In the genomic region with DNA sequence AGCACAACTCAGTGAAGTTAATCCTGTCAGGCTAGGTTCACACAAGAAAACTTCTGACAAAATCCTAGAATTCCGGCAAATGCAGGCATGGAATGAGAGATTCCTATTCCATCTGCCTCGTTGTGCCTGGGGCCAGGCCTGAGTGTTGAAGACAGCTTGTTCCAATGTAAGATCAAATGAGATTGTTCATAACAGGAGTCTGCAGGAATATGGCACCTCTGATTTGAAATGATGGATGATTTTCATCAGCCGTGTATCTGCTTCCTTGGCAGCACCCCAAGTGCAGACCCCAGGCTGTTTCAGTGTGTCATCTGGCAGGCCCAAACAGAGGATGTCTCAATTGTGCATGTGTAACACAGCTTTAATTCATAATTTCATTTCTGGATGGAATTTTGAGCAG, we compare ENCODE assay signal across 16 cellular contexts. TPM values are rescaled to one million over a fixed set of nuclear protein-coding genes. Genes with fewer than 3 reads are reported as not detected.
DNase-seq lines count a peak whose midpoint lies in the region; ATAC-seq, FAIRE-seq and TF ChIP-seq lines count a peak whose summit lies in the region.
"Had no signal": no experiment of that assay in that cellular context is flagged by ENCODE, and none has a peak within 500 bp of the region (broad histone marks: within the 10 kb centered on the region; RNA-seq: fewer than 3 reads in every experiment).

No MANE protein-coding gene starts in this region.

- no peak overlapping the region for H3K18ac ChIP-seq in H1 (ENCODE audit: extremely low read depth, low read length)
- no peak overlapping the region for H3K18ac ChIP-seq in mesenchymal stem cell (ENCODE audit: low read depth in 1 of 2, low read length in 2 of 2)

- no peak for TF ChIP-seq POLR2A in H1 (IDR thresholded peaks at IDR 0.05; ENCODE audit: control extremely low read depth in 1 of 2, low read depth in 2 of 2, low read length in 2 of 2)

- H3K36me3 ChIP-seq in GM23248 (ENCODE audit: low read depth), result no peaks in the 10 kb centered on the region
- H3K36me3 ChIP-seq in H1 (ENCODE audit: control insufficient read depth in 2 of 4, insufficient read depth in 4 of 4, low read length in 3 of 4), result no peaks in the 10 kb centered on the region
- H3K36me3 ChIP-seq in mesenchymal stem cell (ENCODE audit: control insufficient read depth in 1 of 2, insufficient read depth in 2 of 2, low read depth in 1 of 2, low read length in 2 of 2), result no peaks in the 10 kb centered on the region
- H3K36me3 ChIP-seq: SJCRH30 had no signal

- no peak overlapping the region for H3K56ac ChIP-seq in H1 (replicated peaks; ENCODE audit: insufficient read length, low read depth, low read length)

- H4K5ac ChIP-seq in H1 (ENCODE audit: insufficient read length, low read depth, low read length), result no peak overlapping the region

- no peak overlapping the region for H3K14ac ChIP-seq in H1 (ENCODE audit: insufficient read length)
- no peak overlapping the region for H3K14ac ChIP-seq in mesenchymal stem cell (ENCODE audit: low read length in 2 of 2)

- peaks cover 29% of the 10 kb centered on the region for H3F3A ChIP-seq in GM23248 (ENCODE audit: insufficient read depth)

- no peak overlapping the region for H2BK5ac ChIP-seq in H1 (ENCODE audit: low read depth, low read length)
- no peak overlapping the region for H2BK5ac ChIP-seq in mesenchymal stem cell (ENCODE audit: low read depth, low read length, poor library complexity, severe bottlenecking)

- no peak for TF ChIP-seq CTCF in H1 (IDR thresholded peaks at IDR 0.05; ENCODE audit: control extremely low read depth in 1 of 3, insufficient read depth in 1 of 3, low read depth in 1 of 3, low read length in 3 of 3)

- 93 to 94% methylated on average over 3 of the region's 3 CpGs for WGBS in GM23248 (ENCODE audit: low coverage in 1 of 2, low lambda C conversion rate in 2 of 2, missing lambda C conversion rate in 2 of 2), 2 experiments
- 77% methylated on average over 3 of the region's 3 CpGs; no CpG with 5 or more reads in 1 of the 2 experiments for WGBS in H1 (ENCODE audit: extremely low coverage in 1 of 2, insufficient coverage in 1 of 2, insufficient read length in 1 of 2, insufficient replicate concordance in 2 of 2, low coverage in 1 of 2, low lambda C conversion rate in 2 of 2, missing lambda C conversion rate in 1 of 2), 2 experiments
- 81% methylated on average over 3 of the region's 3 CpGs for WGBS in mesenchymal stem cell

- H3K9ac ChIP-seq in GM23248, result no peak overlapping the region
- no peak overlapping the region for H3K9ac ChIP-seq in H1 (replicated peaks in 1 of 4; ENCODE audit: extremely low read depth in 1 of 4, low read depth in 3 of 4, low read length in 3 of 4)
- H3K9ac ChIP-seq in mesenchymal stem cell (ENCODE audit: low read length), result no peak overlapping the region

- H3K4me1 ChIP-seq in GM23248 (ENCODE audit: insufficient read depth), result peaks cover 32% of the 10 kb centered on the region
- H3K4me1 ChIP-seq in H1 (replicated peaks in 1 of 4; ENCODE audit: control insufficient read depth in 3 of 4, insufficient read depth in 4 of 4, low read length in 3 of 4), result peaks cover 0 to 10% (median 7%) of the 10 kb centered on the region in 4 experiments; a peak in 5 of 7 replicates
- peaks cover 11% of the 10 kb centered on the region for H3K4me1 ChIP-seq in mesenchymal stem cell (ENCODE audit: control insufficient read depth, insufficient read depth, low read depth, low read length)

- H3K9me3 ChIP-seq in GM23248 (ENCODE audit: low read depth) (no peaks in the 10 kb centered on the region), H1 (ENCODE audit: insufficient read depth in 2 of 2, low read depth in 1 of 2, low read length in 1 of 2) (no peaks in the 10 kb centered on the region), mesenchymal stem cell (ENCODE audit: control insufficient read depth, low read length) (no peaks in the 10 kb centered on the region)
- H3K9me3 ChIP-seq: SJCRH30 had no signal

- POLR2A ChIA-PET in H1 (lab: Charles Lee; ENCODE audit: partially characterized antibody), result no interaction called here

- H2AK5ac ChIP-seq in H1 (ENCODE audit: low read depth, low read length) (no peak overlapping the region), mesenchymal stem cell (ENCODE audit: low read length, severe bottlenecking) (no peak overlapping the region)

- H3K23ac ChIP-seq in H1 (ENCODE audit: insufficient read length) (no peak overlapping the region), mesenchymal stem cell (ENCODE audit: low read length in 2 of 2) (no peak overlapping the region)

- in situ Hi-C loops in GM23248 (cut with MboI), result loop anchor here (10.0 kb wide), 1 partner anchor 406 kb away; no protein-coding TSS in a partner anchor

- H3K4ac ChIP-seq in H1 (replicated peaks; ENCODE audit: insufficient read length, low read depth, low read length) (no peak overlapping the region), mesenchymal stem cell (ENCODE audit: low read depth in 1 of 2, low read length in 2 of 2) (no peak overlapping the region)

- CTCF ChIA-PET in H1 (lab: Charles Lee; ENCODE audit: partially characterized antibody), result interaction anchor here (1.3 to 3.0 kb wide), 3 partner anchors 25 to 421 kb away, joined by 3 to 19 read pairs (median 7); a partner anchor contains a TSS

- peak overlapping the region; percentile 9; the same call in 1 of the 2 replicates for H2AFZ ChIP-seq in GM23248
- H2AFZ ChIP-seq in H1 (ENCODE audit: low read length), result no peak overlapping the region
- no peak overlapping the region for H2AFZ ChIP-seq in mesenchymal stem cell (ENCODE audit: low read depth, low read length)
- H2AFZ ChIP-seq: GM23338 had no signal

- FAIRE-seq in H1 (lab: Jason Lieb, UNC), result no peak
- FAIRE-seq: G401.6, K562 had no signal

- no peak for ATAC-seq in GM19452 (IDR thresholded peaks at IDR 0.05; ENCODE audit: unreplicated experiment)
- ATAC-seq: GM23338, K562, PC-3 had no signal

- H3K27me3 ChIP-seq in GM23248 (replicated peaks; ENCODE audit: insufficient read depth), result no peaks in the 10 kb centered on the region
- peaks cover 0 to 10% (median 4%) of the 10 kb centered on the region in 4 experiments; a peak in 4 of 7 replicates for H3K27me3 ChIP-seq in H1 (replicated peaks in 1 of 4; ENCODE audit: control insufficient read depth in 3 of 4, extremely low read depth in 1 of 4, insufficient read depth in 3 of 4, low read length in 3 of 4)
- H3K27me3 ChIP-seq in mesenchymal stem cell (ENCODE audit: control insufficient read depth in 1 of 2, insufficient read depth in 1 of 2, low read length in 2 of 2), result no peaks in the 10 kb centered on the region
- H3K27me3 ChIP-seq: SJCRH30 had no signal

- peak overlapping the region; percentile 12; the same call in 1 of the 2 replicates for H2BK15ac ChIP-seq in H1 (ENCODE audit: low read length)
- no peak overlapping the region for H2BK15ac ChIP-seq in mesenchymal stem cell (ENCODE audit: low read depth, poor library complexity, severe bottlenecking)

- no peak overlapping the region for H2BK120ac ChIP-seq in H1 (replicated peaks; ENCODE audit: low read depth, low read length)
- H2BK120ac ChIP-seq in mesenchymal stem cell (ENCODE audit: low read depth, low read length), result no peak overlapping the region

- H3K23me2 ChIP-seq in H1 (ENCODE audit: low read depth, low read length), result peaks cover 2% of the 10 kb centered on the region

- H4K8ac ChIP-seq in H1 (ENCODE audit: extremely low read depth, insufficient read depth, low read length), result no peak overlapping the region
- H4K8ac ChIP-seq in mesenchymal stem cell (ENCODE audit: low read length), result no peak overlapping the region

- H3K4me3 ChIP-seq in GM23248 (no peak overlapping the region), H1 (ENCODE audit: extremely low read depth in 1 of 4, insufficient read depth in 2 of 4, low read depth in 3 of 4, low read length in 4 of 4) (no peak overlapping the region), mesenchymal stem cell (ENCODE audit: insufficient read depth in 1 of 2, low read depth in 1 of 2, low read length in 2 of 2) (no peak overlapping the region)
- H3K4me3 ChIP-seq: GM23338, K562, SJCRH30 had no signal

- H3K4me2 ChIP-seq in GM23248 (ENCODE audit: unreplicated experiment) (peak overlapping the region; percentile 76), H1 (ENCODE audit: insufficient read depth in 1 of 2, low read depth in 2 of 2, low read length in 2 of 2) (no peak overlapping the region), mesenchymal stem cell (ENCODE audit: low read length, poor library complexity, severe bottlenecking) (no peak overlapping the region)
- H3K4me2 ChIP-seq: GM23338 had no signal

- H4K91ac ChIP-seq in H1 (replicated peaks; ENCODE audit: insufficient read length, low read length) (no peak overlapping the region), mesenchymal stem cell (ENCODE audit: low read length) (no peak overlapping the region)

- H3K9me2 ChIP-seq in GM23248 (ENCODE audit: insufficient read depth), result no peaks in the 10 kb centered on the region

- no peak overlapping the region for H2BK20ac ChIP-seq in H1 (ENCODE audit: low read length)

- H2BK12ac ChIP-seq in H1 (ENCODE audit: low read depth, low read length), result no peak overlapping the region
- H2BK12ac ChIP-seq in mesenchymal stem cell (ENCODE audit: low read length in 2 of 2), result no peak overlapping the region

- no peak for DNase-seq in GM23248
- peak; percentile 2 for DNase-seq in NCI-H69 (lab: John Stamatoyannopoulos, UW)
- DNase-seq in H1 (ENCODE audit: low read depth in 1 of 2, low spot score in 2 of 2), result no peak
- no peak for DNase-seq in NCI-H2196 treated with DMSO at 0.1 percent for 48 hours (lab: John Stamatoyannopoulos, UW; ENCODE audit: unreplicated experiment)
- DNase-seq in mesenchymal stem cell, result no peak
- DNase-seq in putamen (ENCODE audit: low spot score), result no peak
- DNase-seq: Calu3; CD4-positive, alpha-beta memory T cell; NCI-H1417 treated with DMSO at 0.1 percent for 48 hours; NCI-H2081; PC-3; SJCRH30 had no signal

- H3K27ac ChIP-seq in GM23248 (peak overlapping the region; percentile 64; the same call in 1 of the 2 replicates), H1 (ENCODE audit: low read depth, low read length) (no peak overlapping the region), mesenchymal stem cell (ENCODE audit: low read length, poor library complexity, severe bottlenecking) (no peak overlapping the region)
- H3K27ac ChIP-seq: SJCRH30 had no signal

- H3K79me2 ChIP-seq in GM23248 (ENCODE audit: insufficient read depth) (no peaks in the 10 kb centered on the region), H1 (ENCODE audit: control insufficient read depth in 1 of 2, insufficient read depth in 2 of 2, low read length in 2 of 2) (no peaks in the 10 kb centered on the region)

- TF ChIP-seq RAD21 in H1 (IDR thresholded peaks at IDR 0.05 in 1 of 2, conservative IDR thresholded peaks at IDR 0.05 in 1 of 2; ENCODE audit: low read depth in 2 of 2, low read length in 2 of 2), result no peak

- TF ChIP-seq EP300 in H1 (IDR thresholded peaks at IDR 0.05; ENCODE audit: borderline replicate concordance in 1 of 2, low read depth in 2 of 2, low read length in 2 of 2), result no peak

- no peaks in the 10 kb centered on the region for H3K79me1 ChIP-seq in H1 (ENCODE audit: low read depth, low read length)
- H3K79me1 ChIP-seq in mesenchymal stem cell (replicated peaks; ENCODE audit: low read length, poor library complexity, severe bottlenecking), result no peaks in the 10 kb centered on the region

- H4K20me1 ChIP-seq in GM23248 (ENCODE audit: insufficient read depth), result no peaks in the 10 kb centered on the region
- H4K20me1 ChIP-seq in H1 (replicated peaks in 1 of 2; ENCODE audit: control insufficient read depth in 1 of 2, insufficient read depth in 2 of 2, low read length in 2 of 2), result no peaks in the 10 kb centered on the region

RNA-seq across cellular contexts. Expression of a gene that starts 35.3 kb away (rescaled TPM):
- total RNA-seq in GM23248 (2014; rRNA removed; shearing (Covaris generic)), result 45.7 and 54.4 TPM in 2 replicates
- polyA plus RNA-seq in GM23248 (2016; fragmentation: Nextera tagmentation; extraction: Ambion mirVana) (6.1 and 8.1 TPM in 2 replicates), H1 (2011; rRNA removed) (11.0 and 17.4 TPM in 2 replicates)
- 51.3 and 54.2 TPM in 2 replicates for total RNA-seq in H1 (2021; fragmentation: NEBNext Ultra II Directional; extraction: Animal tissue kit (Norgen Biotek cat#: 25700))
- 14.2 TPM for polyA plus RNA-seq in H1 (2011; cell fraction: cytosol; rRNA removed)
- polyA plus RNA-seq in H1 (2011; cell fraction: nucleus; rRNA removed), result 54.3 TPM
- polyA plus RNA-seq in H1 (2012, experiment 1 of 2), result 9.6 to 23.4 TPM (median 16.3 TPM) in 4 replicates
- 1.5 TPM for polyA plus RNA-seq in H1 (2012, experiment 2 of 2)
- polyA plus RNA-seq in H1 (2013, experiment 1 of 2), result 23.0 TPM
- 18.6 TPM for polyA plus RNA-seq in H1 (2013, experiment 2 of 2)
- polyA minus RNA-seq in H1 (2011; rRNA and poly(A)+ RNA removed), result 171 and 240 TPM in 2 replicates
- 50.0 TPM for polyA minus RNA-seq in H1 (2011; cell fraction: cytosol; rRNA and poly(A)+ RNA removed)
- 177 TPM for polyA minus RNA-seq in H1 (2011; cell fraction: nucleus; rRNA and poly(A)+ RNA removed)
- 7.1 TPM for polyA plus RNA-seq in mesenchymal stem cell (2013, experiment 1 of 2)
- 6.5 TPM for polyA plus RNA-seq in mesenchymal stem cell (2013, experiment 2 of 2)
